ENCODE assay signal across 1 cellular context in the genomic region with DNA sequence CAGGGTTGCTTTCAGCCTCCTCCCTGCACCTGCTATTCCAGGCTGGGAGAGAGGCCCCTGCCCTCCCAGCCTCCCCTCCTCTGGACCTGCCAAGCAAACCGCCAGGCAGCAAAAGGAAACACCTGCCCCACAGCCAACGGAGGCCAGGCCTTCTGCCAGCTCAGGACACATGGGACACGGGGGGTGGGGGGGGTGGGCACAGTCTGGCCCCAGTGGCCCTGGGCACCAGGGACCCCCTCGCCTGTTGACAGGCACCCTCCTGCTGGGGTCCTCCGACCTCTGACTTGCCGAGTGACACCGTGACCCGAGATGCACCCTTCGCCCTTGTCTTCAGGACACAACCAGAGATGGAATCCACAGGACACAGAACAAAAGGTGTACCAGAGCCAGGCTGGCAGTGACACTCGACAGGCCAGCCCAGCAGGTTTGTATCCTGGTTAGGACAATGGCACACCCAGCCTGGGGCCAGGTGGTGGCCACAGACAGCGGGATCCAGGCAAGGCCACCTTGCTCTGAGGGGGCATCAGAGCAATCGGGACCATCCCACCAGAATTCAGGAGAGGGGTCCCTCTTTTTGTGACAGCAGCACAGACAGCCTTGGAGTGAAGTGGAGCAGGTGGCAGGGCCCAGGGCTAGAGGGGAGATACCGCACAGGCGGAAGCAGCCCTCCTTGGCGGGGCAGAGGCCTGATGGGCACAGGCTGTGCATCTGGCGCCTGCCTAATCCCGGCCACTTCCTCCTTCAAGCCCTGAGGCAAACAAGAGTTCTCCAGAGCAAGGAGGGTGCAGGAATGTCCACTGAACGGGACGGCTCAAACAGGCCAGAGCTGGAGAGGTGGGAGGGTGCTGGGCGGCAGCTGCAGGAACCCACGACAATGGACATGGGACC.
TF ChIP-seq lines count a peak whose summit lies in the region.

No MANE protein-coding gene starts in this region.

TF ChIP-seq in HEK293, 187 proteins besides CTCF, POLR2A, EP300 and RAD21 (continued from another document):
- TF ChIP-seq, protein P1, sequence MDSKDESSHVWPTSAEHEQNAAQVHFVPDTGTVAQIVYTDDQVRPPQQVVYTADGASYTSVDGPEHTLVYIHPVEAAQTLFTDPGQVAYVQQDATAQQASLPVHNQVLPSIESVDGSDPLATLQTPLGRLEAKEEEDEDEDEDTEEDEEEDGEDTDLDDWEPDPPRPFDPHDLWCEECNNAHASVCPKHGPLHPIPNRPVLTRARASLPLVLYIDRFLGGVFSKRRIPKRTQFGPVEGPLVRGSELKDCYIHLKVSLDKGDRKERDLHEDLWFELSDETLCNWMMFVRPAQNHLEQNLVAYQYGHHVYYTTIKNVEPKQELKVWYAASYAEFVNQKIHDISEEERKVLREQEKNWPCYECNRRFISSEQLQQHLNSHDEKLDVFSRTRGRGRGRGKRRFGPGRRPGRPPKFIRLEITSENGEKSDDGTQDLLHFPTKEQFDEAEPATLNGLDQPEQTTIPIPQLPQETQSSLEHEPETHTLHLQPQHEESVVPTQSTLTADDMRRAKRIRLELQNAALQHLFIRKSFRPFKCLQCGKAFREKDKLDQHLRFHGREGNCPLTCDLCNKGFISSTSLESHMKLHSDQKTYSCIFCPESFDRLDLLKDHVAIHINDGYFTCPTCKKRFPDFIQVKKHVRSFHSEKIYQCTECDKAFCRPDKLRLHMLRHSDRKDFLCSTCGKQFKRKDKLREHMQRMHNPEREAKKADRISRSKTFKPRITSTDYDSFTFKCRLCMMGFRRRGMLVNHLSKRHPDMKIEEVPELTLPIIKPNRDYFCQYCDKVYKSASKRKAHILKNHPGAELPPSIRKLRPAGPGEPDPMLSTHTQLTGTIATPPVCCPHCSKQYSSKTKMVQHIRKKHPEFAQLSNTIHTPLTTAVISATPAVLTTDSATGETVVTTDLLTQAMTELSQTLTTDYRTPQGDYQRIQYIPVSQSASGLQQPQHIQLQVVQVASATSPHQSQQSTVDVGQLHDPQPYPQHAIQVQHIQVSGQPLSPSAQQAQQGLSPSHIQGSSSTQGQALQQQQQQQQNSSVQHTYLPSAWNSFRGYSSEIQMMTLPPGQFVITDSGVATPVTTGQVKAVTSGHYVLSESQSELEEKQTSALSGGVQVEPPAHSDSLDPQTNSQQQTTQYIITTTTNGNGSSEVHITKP (tag by site-specific recombination; IDR thresholded peaks at IDR 0.05): peak; percentile 28; the same call in 1 of the 2 replicates
